ENCODE assay signal across 27 cellular contexts in the genomic region with DNA sequence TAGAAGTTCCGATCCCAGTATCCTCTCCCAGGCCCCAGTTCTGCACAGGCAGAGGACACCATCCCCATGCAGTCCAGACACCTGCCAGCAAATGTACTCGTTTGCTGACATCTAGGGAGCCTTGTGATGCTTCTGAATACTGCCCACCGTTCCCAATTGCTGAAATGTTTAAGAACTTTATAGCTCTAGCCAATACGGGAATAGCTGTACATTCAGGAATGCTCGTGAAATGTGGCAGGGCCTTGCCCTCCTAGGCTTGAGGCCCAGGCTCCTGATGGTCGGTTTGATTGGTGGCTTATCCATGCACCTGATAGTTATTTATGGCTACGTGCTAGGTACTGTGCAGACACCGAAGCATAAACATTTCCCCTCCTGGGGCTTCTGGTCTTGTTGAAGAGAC.
"Had no signal": no experiment of that assay in that cellular context is flagged by ENCODE, and none has a peak within 500 bp of the region (broad histone marks: within the 10 kb centered on the region; RNA-seq: fewer than 3 reads in every experiment).

No MANE protein-coding gene starts in this region.

- DNase-seq: activated CD4-positive, alpha-beta T cell treated with anti-CD3 and anti-CD28 coated beads for 36 hours; activated CD4-positive, CD25-positive, alpha-beta regulatory T cell; activated CD8-positive, alpha-beta T cell treated with anti-CD3 and anti-CD28 coated beads, Interleukin-2, amount 10 ng/mL, durations not matched to agents 7 days and 5 days; activated gamma-delta T cell treated with Interleukin-2 at 50 U/mL for 16 hours; activated naive CD4-positive, alpha-beta T cell treated with anti-CD3 and anti-CD28 coated beads, Interleukin-2, amount 50 U/mL, for 16 hours; activated T-cell treated with anti-CD3 and anti-CD28 coated beads, Interleukin-2, amount 50 U/mL, for 1 hour; endodermal cell; foreskin melanocyte; left ventricle myocardium inferior; mucosa of descending colon; ovary; right lobe of liver; stimulated activated CD4-positive, alpha-beta T cell treated with anti-CD3 and anti-CD28 coated beads, Interleukin-12 subunit alpha, Interleukin-12 subunit beta, amount 100 ng/mL, for 4 hours; stimulated activated CD4-positive, alpha-beta T cell treated with anti-CD3 and anti-CD28 coated beads, Interleukin-4, amount 100 ng/mL, for 1 hour; trophoblast cell had no signal

- H3K27ac ChIP-seq: left ventricle myocardium inferior, neutrophil, ovary, right lobe of liver, skin epidermis, thoracic aorta, vagina had no signal

- H3K9me3 ChIP-seq: mucosa of descending colon, neutrophil, ovary, right lobe of liver, thoracic aorta, vagina had no signal

- H3K4me3 ChIP-seq: left ventricle myocardium inferior, lung, mucosa of descending colon, ovary, right lobe of liver, skin epidermis, thoracic aorta, vagina had no signal

- H3K4me3 Mint-ChIP-seq: activated CD4-positive, alpha-beta T cell treated with anti-CD3 and anti-CD28 coated beads for 36 hours; activated CD8-positive, alpha-beta T cell treated with anti-CD3 and anti-CD28 coated beads, Interleukin-2, amount 10 ng/mL, durations not matched to agents 7 days and 5 days; central memory CD8-positive, alpha-beta T cell; dendritic cell treated with granulocyte-macrophage colony-stimulating factor and Interleukin-4, amounts not matched to agents 40 ng/mL and 50 ng/mL, for 4 days; endodermal cell; nephron; stimulated activated naive CD8-positive, alpha-beta T cell treated with anti-CD3 and anti-CD28 coated beads, Interleukin-15, Interleukin-2, amounts not matched to agents 100 ng/mL and 50 ng/mL, for 24 hours had no signal

- H3K4me1 Mint-ChIP-seq: central memory CD8-positive, alpha-beta T cell; nephron had no signal

- ATAC-seq: activated CD8-positive, alpha-beta T cell treated with anti-CD3 and anti-CD28 coated beads, Interleukin-2, amount 10 ng/mL, durations not matched to agents 7 days and 5 days; esophagus mucosa; mucosa of descending colon had no signal

- H3K27me3 ChIP-seq: neutrophil, ovary, right lobe of liver, vagina had no signal

- H3K27ac Mint-ChIP-seq: activated CD8-positive, alpha-beta T cell treated with anti-CD3 and anti-CD28 coated beads, Interleukin-2, amount 10 ng/mL, durations not matched to agents 7 days and 5 days; dendritic cell treated with granulocyte-macrophage colony-stimulating factor and Interleukin-4, amounts not matched to agents 40 ng/mL and 50 ng/mL, for 4 days; endodermal cell; nephron; progenitor cell of endocrine pancreas had no signal

- H3K36me3 ChIP-seq: left ventricle myocardium inferior, neutrophil, ovary, right lobe of liver, thoracic aorta, vagina had no signal

- H3K4me1 ChIP-seq: left ventricle myocardium inferior, right lobe of liver, vagina had no signal

- H3K27me3 Mint-ChIP-seq: activated CD4-positive, alpha-beta T cell treated with anti-CD3 and anti-CD28 coated beads for 36 hours; central memory CD8-positive, alpha-beta T cell; dendritic cell treated with granulocyte-macrophage colony-stimulating factor and Interleukin-4, amounts not matched to agents 40 ng/mL and 50 ng/mL, for 4 days; progenitor cell of endocrine pancreas; stimulated activated naive CD8-positive, alpha-beta T cell treated with anti-CD3 and anti-CD28 coated beads, Interleukin-15, Interleukin-2, amounts not matched to agents 100 ng/mL and 50 ng/mL, for 24 hours had no signal

- H3K9me3 Mint-ChIP-seq: central memory CD8-positive, alpha-beta T cell; endodermal cell; stimulated activated naive CD8-positive, alpha-beta T cell treated with anti-CD3 and anti-CD28 coated beads, Interleukin-15, Interleukin-2, amounts not matched to agents 100 ng/mL and 50 ng/mL, for 24 hours had no signal

- FAIRE-seq: bronchial epithelial cell had no signal
